Comparison of ENCODE assay signal across 14 cellular contexts in the genomic region with DNA sequence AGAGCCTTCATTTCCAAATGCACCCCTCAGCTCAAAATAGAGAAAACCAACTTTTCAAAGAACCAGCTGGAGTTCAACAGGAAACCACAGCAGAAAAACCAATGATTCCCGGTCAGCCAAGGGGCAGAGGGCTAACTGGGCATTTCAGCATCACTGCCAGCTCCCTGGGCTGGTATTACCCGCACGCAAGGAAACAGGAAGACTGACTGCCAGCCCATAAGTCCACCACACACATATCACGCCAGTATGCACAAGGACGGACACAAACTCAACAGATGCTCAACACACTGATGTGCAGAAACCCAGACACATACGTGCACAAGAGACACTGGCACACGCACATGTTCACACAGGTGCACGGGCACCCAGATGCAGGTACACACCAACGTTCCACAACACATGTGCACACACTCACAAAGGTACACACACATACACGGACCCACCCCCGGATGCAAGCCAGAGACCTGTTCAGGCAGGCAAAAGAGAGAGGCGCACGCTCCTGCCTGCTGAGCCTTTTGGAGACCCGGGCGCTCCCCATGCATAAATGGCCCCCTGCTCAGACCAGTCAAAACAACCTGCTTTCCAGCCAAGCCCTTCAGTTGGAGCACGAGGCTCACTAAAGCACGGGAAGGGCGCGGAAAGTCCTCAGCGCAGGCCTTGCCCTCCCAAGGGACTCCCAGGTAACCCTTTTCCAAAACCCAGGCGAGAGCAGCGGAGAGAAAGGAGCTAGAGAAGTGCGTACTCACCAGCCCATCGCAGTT. TPM values are rescaled to one million over a fixed set of nuclear protein-coding genes. Genes with fewer than 3 reads are reported as not detected.
DNase-seq lines count a peak whose midpoint lies in the region; ATAC-seq and TF ChIP-seq lines count a peak whose summit lies in the region.
"Had no signal": no experiment of that assay in that cellular context is flagged by ENCODE, and none has a peak within 500 bp of the region (broad histone marks: within the 10 kb centered on the region; RNA-seq: fewer than 3 reads in every experiment).

No MANE protein-coding gene starts in this region.

- POLR2A ChIA-PET in AG04450 (lab: Yijun Ruan, JAX) (no interaction called here), Caco-2 (lab: Charles Lee) (no interaction called here)

- H3K4me2 ChIP-seq in fibroblast of lung (ENCODE audit: extremely low read depth, insufficient read depth, low read length), result peak overlapping the region; percentile 73

- no TSS peak for BruUV-seq in Caco-2 (replicated peaks; lab: Mats Ljungman, UMichigan)

- H3K27me3 ChIP-seq in AG04450 (ENCODE audit: control insufficient read depth, insufficient read depth, low read length), result peaks cover 2% of the 10 kb centered on the region
- H3K27me3 ChIP-seq in HUES64 (ENCODE audit: insufficient read depth, low read length), result peaks cover 61% of the 10 kb centered on the region
- H3K27me3 ChIP-seq in fibroblast of lung (ENCODE audit: control insufficient read depth, insufficient read depth, low read length), result no peaks in the 10 kb centered on the region
- no peaks in the 10 kb centered on the region for H3K27me3 ChIP-seq in Caco-2 (replicated peaks; ENCODE audit: control insufficient read depth, insufficient read depth, low read length)

- H3K4me1 Mint-ChIP-seq in nephron (peaks cover 23% of the 10 kb centered on the region), Caco-2 (ENCODE audit: low read depth, unreplicated experiment) (peaks cover 5% of the 10 kb centered on the region)

- H3K9me3 Mint-ChIP-seq in nephron (peaks cover 2% of the 10 kb centered on the region), Caco-2 (ENCODE audit: unreplicated experiment) (no peaks in the 10 kb centered on the region)
- H3K9me3 Mint-ChIP-seq: activated naive CD8-positive, alpha-beta T cell treated with anti-CD3 and anti-CD28 coated beads, Interleukin-2, amount 10 ng/mL, durations not matched to agents 7 days and 5 days; T-helper 2 cell treated with Interferon-gamma antibody and Interleukin-4, amounts not matched to agents 5 μg/mL and 100 μg/mL, for 36 hours had no signal

- H3K9me3 ChIP-seq in AG04450 (ENCODE audit: control insufficient read depth, insufficient read depth, low read length) (no peaks in the 10 kb centered on the region; the same call in 1 of the 2 replicates), HUES64 (ENCODE audit: insufficient read depth, low read depth, low read length) (no peaks in the 10 kb centered on the region), fibroblast of lung (ENCODE audit: control insufficient read depth, insufficient read depth, low read depth, low read length) (no peaks in the 10 kb centered on the region), Caco-2 (no peaks in the 10 kb centered on the region)

- TF ChIP-seq CTCF in AG04450 (IDR thresholded peaks at IDR 0.05; ENCODE audit: low read depth, low read length) (no peak), fibroblast of lung (conservative IDR thresholded peaks at IDR 0.05 in 1 of 2, IDR thresholded peaks at IDR 0.05 in 1 of 2; ENCODE audit: low read depth in 1 of 2, low read length in 2 of 2) (no peak), nephron (IDR thresholded peaks at IDR 0.05; ENCODE audit: unreplicated experiment in 3 of 3) (no peak), Caco-2 (IDR thresholded peaks at IDR 0.05; ENCODE audit: insufficient read depth in 1 of 2, low read depth in 1 of 2, low read length in 1 of 2, severe bottlenecking in 1 of 2, unreplicated experiment in 1 of 2) (no peak)

- no peaks in the 10 kb centered on the region for H4K20me1 ChIP-seq in fibroblast of lung (ENCODE audit: control insufficient read depth, extremely low read depth, insufficient read depth, low read length)

- H3K27ac ChIP-seq in AG04450 (ENCODE audit: low read depth, low read length), result no peak overlapping the region
- H3K27ac ChIP-seq in HUES64 (ENCODE audit: low read depth, low read length), result no peak overlapping the region
- peak overlapping the region; percentile 79 for H3K27ac ChIP-seq in fibroblast of lung (ENCODE audit: insufficient read depth, low read length)

- H3K4me1 ChIP-seq in HUES64 (ENCODE audit: insufficient read depth, low read length) (peaks cover 10% of the 10 kb centered on the region), fibroblast of lung (ENCODE audit: control insufficient read depth, extremely low read depth, insufficient read depth, low read length) (peaks cover 11% of the 10 kb centered on the region), Caco-2 (no peaks in the 10 kb centered on the region)

- no peak for DNase-seq in AG04450 (ENCODE audit: low read depth, low spot score)
- DNase-seq in fibroblast of lung (ENCODE audit: low read depth in 2 of 2), result peak in 1 of 2 donors; percentile 15
- DNase-seq in Caco-2, result no peak
- DNase-seq in nucleus accumbens (lab: John Stamatoyannopoulos, UW), result no peak
- DNase-seq: DND-41; NCI-H2029; stimulated activated CD4-positive, alpha-beta T cell treated with anti-CD3 and anti-CD28 coated beads, Interleukin-4, amount 100 ng/mL, for 4 hours had no signal

- H3K4me3 Mint-ChIP-seq in nephron (peak overlapping the region; percentile 79 to 95 (median 89)), Caco-2 (ENCODE audit: unreplicated experiment) (no peak overlapping the region)
- H3K4me3 Mint-ChIP-seq: activated naive CD8-positive, alpha-beta T cell treated with anti-CD3 and anti-CD28 coated beads, Interleukin-2, amount 10 ng/mL, durations not matched to agents 7 days and 5 days; T-helper 2 cell treated with Interferon-gamma antibody and Interleukin-4, amounts not matched to agents 5 μg/mL and 100 μg/mL, for 36 hours had no signal

- 31% methylated on average over 24 of the region's 24 CpGs for WGBS in HUES64

- CTCF ChIA-PET in AG04450 (lab: Charles Lee), result interaction anchor here (0.6 to 2.9 kb wide), 13 partner anchors 8 to 216 kb away, joined by 3 to 21 read pairs (median 4); no protein-coding TSS in a partner anchor
- CTCF ChIA-PET in Caco-2 (lab: Charles Lee), result no interaction called here

- H2AFZ ChIP-seq in fibroblast of lung (ENCODE audit: low read length), result no peak overlapping the region

- H3K36me3 ChIP-seq in HUES64 (ENCODE audit: insufficient read depth, low read length) (no peaks in the 10 kb centered on the region), fibroblast of lung (ENCODE audit: control insufficient read depth, insufficient read depth, low read length) (peaks cover 10% of the 10 kb centered on the region), Caco-2 (ENCODE audit: control insufficient read depth, insufficient read depth, low read length) (no peaks in the 10 kb centered on the region)

- H3K27ac Mint-ChIP-seq in nephron (peak overlapping the region in 2 of 3 experiments; percentile 46 to 67), Caco-2 (ENCODE audit: unreplicated experiment) (no peak overlapping the region)
- H3K27ac Mint-ChIP-seq: activated naive CD8-positive, alpha-beta T cell treated with anti-CD3 and anti-CD28 coated beads, Interleukin-2, amount 10 ng/mL, durations not matched to agents 7 days and 5 days; T-helper 2 cell treated with Interferon-gamma antibody and Interleukin-4, amounts not matched to agents 5 μg/mL and 100 μg/mL, for 36 hours had no signal

- H3K36me3 Mint-ChIP-seq in nephron (ENCODE audit: low read depth), result no peaks in the 10 kb centered on the region
- H3K36me3 Mint-ChIP-seq in Caco-2 (ENCODE audit: insufficient read depth, unreplicated experiment), result no peaks in the 10 kb centered on the region

- ATAC-seq in HG02623 (IDR thresholded peaks at IDR 0.05; ENCODE audit: unreplicated experiment) (no peak), HG03520 (IDR thresholded peaks at IDR 0.05; ENCODE audit: unreplicated experiment) (no peak)

- H3K9ac ChIP-seq in HUES64 (ENCODE audit: low read depth, low read length) (peak overlapping the region; percentile 43), fibroblast of lung (ENCODE audit: insufficient read depth, low read length) (peak overlapping the region; percentile 96)

- H3K4me3 ChIP-seq in AG04450 (ENCODE audit: low read depth, low read length) (peak overlapping the region; percentile 78), HUES64 (ENCODE audit: low read length) (peak overlapping the region; percentile 78), fibroblast of lung (replicated peaks in 1 of 4; ENCODE audit: control extremely low read depth in 1 of 4, insufficient read depth in 1 of 4, low read depth in 3 of 4, low read length in 4 of 4) (peak overlapping the region; percentile 71 to 96 (median 84)), Caco-2 (ENCODE audit: low read depth, low read length) (no peak overlapping the region)

- peaks cover 55% of the 10 kb centered on the region for H3K79me2 ChIP-seq in fibroblast of lung (ENCODE audit: control insufficient read depth, insufficient read depth, low read length)

- intact Hi-C loops in Caco-2 (cut with micrococcal nuclease; ENCODE audit: unreplicated experiment), result no loop called here

- H3K27me3 Mint-ChIP-seq in nephron (ENCODE audit: low read depth) (peaks cover 62% of the 10 kb centered on the region), Caco-2 (ENCODE audit: insufficient read depth, unreplicated experiment) (peaks cover 25% of the 10 kb centered on the region)

RNA-seq across cellular contexts. Expression of a gene that starts 2.1 kb away (rescaled TPM):
- polyA plus RNA-seq in AG04450 (2011; rRNA removed) (22.6 and 25.8 TPM in 2 replicates), fibroblast of lung (30.3 and 70.2 TPM in 2 replicates)
- polyA minus RNA-seq in AG04450 (2011; rRNA and poly(A)+ RNA removed), result 29.3 and 33.0 TPM in 2 replicates
- polyA plus RNA-seq in HUES64 (2013, experiment 1 of 2), result 1.9 TPM
- polyA plus RNA-seq in HUES64 (2013, experiment 2 of 2), result 3.4 TPM
- total RNA-seq in fibroblast of lung (16.2 and 27.0 TPM in 2 replicates), Caco-2 (2022) (0.05 and 0.23 TPM in 2 replicates)
- polyA plus RNA-seq in fibroblast of lung (2012), result 34.0 and 80.2 TPM in 2 replicates
- 81.7 and 114 TPM in 2 replicates for polyA minus RNA-seq in fibroblast of lung (ENCODE audit: low replicate concordance)
- total RNA-seq: activated naive CD8-positive, alpha-beta T cell treated with anti-CD3 and anti-CD28 coated beads, Interleukin-2, amount 10 ng/mL, durations not matched to agents 7 days and 5 days had no signal
- polyA plus RNA-seq: keratinocyte had no signal

Comparison
In these comparisons a context has a peak if more than half of its experiments do, and no peak if none do; other contexts are left out.
1. RNA of a gene that starts 2.1 kb away (total RNA-seq): 16.2 to 27.0 TPM in fibroblast of lung; 0.05 to 0.23 TPM in Caco-2; every median in the first group is over 10 times any median in the second.